8 cellular contexts compared by ENCODE assay signal in genomic region chr1:26696645-26697440, GRCh38.
A peak's percentile ranks its signal among the peaks of the same experiment; 100 is the strongest.
DNase-seq lines count a peak whose midpoint lies in the region; ATAC-seq and TF ChIP-seq lines count a peak whose summit lies in the region.

No MANE protein-coding gene starts in this region.

- TF ChIP-seq POLR2A in GM18505 (IDR thresholded peaks at IDR 0.05; ENCODE audit: borderline replicate concordance, extremely low read depth, insufficient read depth, insufficient read length) = peak; percentile 59

- H3K4me1 ChIP-seq in adipocyte (ENCODE audit: control insufficient read depth, insufficient read depth, low read length) (peaks cover 57% of the 10 kb centered on the region), iPS-20b (ENCODE audit: insufficient read depth, low read length) (peaks cover 51% of the 10 kb centered on the region)

- H3K27ac ChIP-seq in SK-N-MC = peak overlapping the region; percentile 87
- H3K27ac ChIP-seq in iPS-20b (ENCODE audit: low read length) = peak overlapping the region; percentile 32

- H3K4me3 ChIP-seq in SK-N-MC (peak overlapping the region; percentile 93), adipocyte (ENCODE audit: low read length) (peak overlapping the region; percentile 78), iPS-20b (ENCODE audit: low read length) (peak overlapping the region; percentile 84; the same call in 1 of the 2 replicates)

- no peaks in the 10 kb centered on the region for H3K27me3 ChIP-seq in adipocyte (replicated peaks; ENCODE audit: control insufficient read depth, insufficient read depth, low read length)
- peaks cover 13% of the 10 kb centered on the region; the same call in 1 of the 2 replicates for H3K27me3 ChIP-seq in iPS-20b (ENCODE audit: insufficient read depth, low read length)

- no peak for DNase-seq in SK-N-MC (ENCODE audit: low read depth, low spot score)
- DNase-seq in adipocyte (ENCODE audit: low read depth) = peak; percentile 57
- DNase-seq in stimulated activated CD4-positive, alpha-beta T cell treated with anti-CD3 and anti-CD28 coated beads, Interleukin-12 subunit alpha, Interleukin-12 subunit beta, amount 100 ng/mL, for 4 hours = peak; percentile 71
- DNase-seq in HCEC 1CT = no peak

- no peak for ATAC-seq in GM18505 (IDR thresholded peaks at IDR 0.05; ENCODE audit: unreplicated experiment)
- ATAC-seq in HG03457 (IDR thresholded peaks at IDR 0.05; ENCODE audit: unreplicated experiment) = no peak
- no peak for ATAC-seq in GM18873 (IDR thresholded peaks at IDR 0.05; ENCODE audit: low FRiP score, unreplicated experiment)

- peak overlapping the region; percentile 98 for H3K9ac ChIP-seq in SK-N-MC (ENCODE audit: insufficient read length)
- H3K9ac ChIP-seq in adipocyte (ENCODE audit: low read length) = peak overlapping the region; percentile 89
- peak overlapping the region; percentile 79 for H3K9ac ChIP-seq in iPS-20b (ENCODE audit: low read depth, low read length)

- H3K36me3 ChIP-seq in SK-N-MC (ENCODE audit: insufficient read depth, low read length) = peaks cover 9% of the 10 kb centered on the region; the same call in 1 of the 2 replicates
- H3K36me3 ChIP-seq in adipocyte (ENCODE audit: control insufficient read depth, insufficient read depth, low read length, severe bottlenecking) = peaks cover 4% of the 10 kb centered on the region
- peaks cover 15% of the 10 kb centered on the region; the same call in 1 of the 2 replicates for H3K36me3 ChIP-seq in iPS-20b (ENCODE audit: insufficient read depth, low read depth, low read length)

- H3K9me3 ChIP-seq in SK-N-MC (ENCODE audit: low read depth, low read length) = no peaks in the 10 kb centered on the region
- H3K9me3 ChIP-seq in adipocyte (ENCODE audit: control insufficient read depth, low read length) = no peaks in the 10 kb centered on the region
- no peaks in the 10 kb centered on the region for H3K9me3 ChIP-seq in iPS-20b (ENCODE audit: insufficient read depth, low read depth, low read length)

Comparison
In these comparisons a context has a peak if more than half of its experiments do, and no peak if none do; other contexts are left out.
1. DNase-seq: peak in adipocyte (single experiment) and stimulated activated CD4-positive, alpha-beta T cell treated with anti-CD3 and anti-CD28 coated beads, Interleukin-12 subunit alpha, Interleukin-12 subunit beta, amount 100 ng/mL, for 4 hours (single experiment); none in SK-N-MC (single experiment) and HCEC 1CT (single experiment).
2. Peak in every context shown above with its lines, with median percentiles within 50 percentile points of each other: H3K4me3 ChIP-seq and H3K9ac ChIP-seq.